14 cellular contexts compared by ENCODE assay signal in genomic region chr22:45689195-45689594, GRCh38. TPM values are rescaled to one million over a fixed set of nuclear protein-coding genes. Genes with fewer than 3 reads are reported as not detected.
A peak's percentile ranks its signal among the peaks of the same experiment; 100 is the strongest.
DNase-seq lines count a peak whose midpoint lies in the region; ATAC-seq and TF ChIP-seq lines count a peak whose summit lies in the region.
"Had no signal": no experiment of that assay in that cellular context is flagged by ENCODE, and none has a peak within 500 bp of the region (broad histone marks: within the 10 kb centered on the region; RNA-seq: fewer than 3 reads in every experiment).

No MANE protein-coding gene starts in this region.

- intact Hi-C loops in stomach (cut with DNase I; ENCODE audit: low total_unique reads): no loop called here

- no peaks in the 10 kb centered on the region for H3K9me3 ChIP-seq in CD4-positive, CD25-positive, alpha-beta regulatory T cell (ENCODE audit: control insufficient read depth in 2 of 2, low read length in 2 of 2)
- no peaks in the 10 kb centered on the region for H3K9me3 ChIP-seq in fibroblast of lung (ENCODE audit: control insufficient read depth, insufficient read depth, low read depth, low read length)
- H3K9me3 ChIP-seq in stomach: no peaks in the 10 kb centered on the region
- H3K9me3 ChIP-seq in suprapubic skin: no peaks in the 10 kb centered on the region

- TF ChIP-seq POLR2A in stomach (IDR thresholded peaks at IDR 0.05) (no peak), suprapubic skin (IDR thresholded peaks at IDR 0.05) (no peak)

- no peak for ATAC-seq in CD4-positive, CD25-positive, alpha-beta regulatory T cell (ENCODE audit: low read depth in 2 of 2)
- ATAC-seq in SK-N-SH treated with all-trans-retinoic acid at 6 μM for 48 hours: peak; percentile 14; the same call in 2 of the 3 replicates
- ATAC-seq in GM21367 (IDR thresholded peaks at IDR 0.05; ENCODE audit: unreplicated experiment): no peak
- ATAC-seq: activated naive CD4-positive, alpha-beta T cell treated with anti-CD3 and anti-CD28 coated beads, Interleukin-2, amount 50 U/mL, for 72 hours had no signal

- H3K27ac ChIP-seq in CD4-positive, CD25-positive, alpha-beta regulatory T cell (ENCODE audit: insufficient read depth, low read length, poor library complexity, severe bottlenecking): no peak overlapping the region
- H3K27ac ChIP-seq in fibroblast of lung (ENCODE audit: insufficient read depth, low read length) (peak overlapping the region; percentile 71), stomach (no peak overlapping the region), suprapubic skin (no peak overlapping the region)

- H3K9me3 Mint-ChIP-seq in CD4-positive, CD25-positive, alpha-beta regulatory T cell: no peaks in the 10 kb centered on the region
- H3K9me3 Mint-ChIP-seq in nephron progenitor cell: no peaks in the 10 kb centered on the region
- H3K9me3 Mint-ChIP-seq: activated naive CD4-positive, alpha-beta T cell treated with anti-CD3 and anti-CD28 coated beads, Interleukin-2, amount 50 U/mL, for 72 hours had no signal

- H3K4me3 Mint-ChIP-seq in CD4-positive, CD25-positive, alpha-beta regulatory T cell: no peak overlapping the region
- no peak overlapping the region for H3K4me3 Mint-ChIP-seq in nephron progenitor cell

- no peaks in the 10 kb centered on the region for H4K20me1 ChIP-seq in fibroblast of lung (ENCODE audit: control insufficient read depth, extremely low read depth, insufficient read depth, low read length)

- TF ChIP-seq CTCF in fibroblast of lung (conservative IDR thresholded peaks at IDR 0.05 in 1 of 2, IDR thresholded peaks at IDR 0.05 in 1 of 2; ENCODE audit: low read depth in 1 of 2, low read length in 2 of 2): no peak
- TF ChIP-seq CTCF in nephron progenitor cell (IDR thresholded peaks at IDR 0.05): no peak
- no peak for TF ChIP-seq CTCF in stomach (IDR thresholded peaks at IDR 0.05)
- TF ChIP-seq CTCF in suprapubic skin (IDR thresholded peaks at IDR 0.05): no peak

- DNase-seq in CD4-positive, CD25-positive, alpha-beta regulatory T cell: no peak
- DNase-seq in fibroblast of lung (ENCODE audit: low read depth in 2 of 2) (no peak), nephron progenitor cell (no peak), HK-2 (ENCODE audit: unreplicated experiment) (no peak), stomach (no peak), suprapubic skin (ENCODE audit: low spot score in 2 of 2) (no peak)
- DNase-seq: activated CD4-positive, alpha-beta T cell treated with anti-CD3 and anti-CD28 coated beads for 1 hour; AML-193; hypothalamus; NCI-H1105 treated with DMSO at 0.1 percent for 48 hours had no signal

- peaks cover 17% of the 10 kb centered on the region for H3K36me3 Mint-ChIP-seq in CD4-positive, CD25-positive, alpha-beta regulatory T cell
- peaks cover 55% of the 10 kb centered on the region for H3K36me3 Mint-ChIP-seq in nephron progenitor cell (ENCODE audit: low read depth)

- peak overlapping the region; percentile 82 for H3K4me2 ChIP-seq in fibroblast of lung (ENCODE audit: extremely low read depth, insufficient read depth, low read length)

- H3K27me3 ChIP-seq in CD4-positive, CD25-positive, alpha-beta regulatory T cell (ENCODE audit: control insufficient read depth, insufficient read depth, low read length): no peaks in the 10 kb centered on the region
- H3K27me3 ChIP-seq in fibroblast of lung (ENCODE audit: control insufficient read depth, insufficient read depth, low read length): no peaks in the 10 kb centered on the region
- no peaks in the 10 kb centered on the region for H3K27me3 ChIP-seq in stomach
- H3K27me3 ChIP-seq in suprapubic skin: no peaks in the 10 kb centered on the region

- H3K27me3 Mint-ChIP-seq in CD4-positive, CD25-positive, alpha-beta regulatory T cell: no peaks in the 10 kb centered on the region
- no peaks in the 10 kb centered on the region for H3K27me3 Mint-ChIP-seq in nephron progenitor cell (ENCODE audit: low read depth, poor library complexity)

- no peak overlapping the region for H3K9ac ChIP-seq in fibroblast of lung (ENCODE audit: insufficient read depth, low read length)

- H3K27ac Mint-ChIP-seq in CD4-positive, CD25-positive, alpha-beta regulatory T cell: peak overlapping the region in 2 of 3 donors; percentile 34 to 48
- peak overlapping the region; percentile 32 for H3K27ac Mint-ChIP-seq in nephron progenitor cell

- H3K4me1 ChIP-seq in CD4-positive, CD25-positive, alpha-beta regulatory T cell (ENCODE audit: control insufficient read depth, insufficient read depth, low read length, poor library complexity, severe bottlenecking): peaks cover 13% of the 10 kb centered on the region
- H3K4me1 ChIP-seq in fibroblast of lung (ENCODE audit: control insufficient read depth, extremely low read depth, insufficient read depth, low read length): peaks cover 29% of the 10 kb centered on the region
- H3K4me1 ChIP-seq in stomach: peaks cover 0 to 70% (median 31%) of the 10 kb centered on the region in 4 donors
- H3K4me1 ChIP-seq in suprapubic skin: peaks cover 20% of the 10 kb centered on the region

- H3K79me2 ChIP-seq in fibroblast of lung (ENCODE audit: control insufficient read depth, insufficient read depth, low read length): peaks cover 65% of the 10 kb centered on the region

- TF ChIP-seq EP300 in stomach (IDR thresholded peaks at IDR 0.05): no peak
- TF ChIP-seq EP300 in suprapubic skin (IDR thresholded peaks at IDR 0.05): no peak

- peaks cover 33 to 49% (median 34%) of the 10 kb centered on the region in 4 donors for H3K4me1 Mint-ChIP-seq in CD4-positive, CD25-positive, alpha-beta regulatory T cell
- H3K4me1 Mint-ChIP-seq in nephron progenitor cell: peaks cover 14% of the 10 kb centered on the region

- no peak overlapping the region for H2AFZ ChIP-seq in fibroblast of lung (ENCODE audit: low read length)

- peaks cover 32% of the 10 kb centered on the region for H3K36me3 ChIP-seq in CD4-positive, CD25-positive, alpha-beta regulatory T cell (ENCODE audit: control insufficient read depth, insufficient read depth, low read length)
- H3K36me3 ChIP-seq in fibroblast of lung (ENCODE audit: control insufficient read depth, insufficient read depth, low read length): peaks cover 6% of the 10 kb centered on the region
- H3K36me3 ChIP-seq in stomach: peaks cover 0 to 40% (median 34%) of the 10 kb centered on the region in 4 donors
- H3K36me3 ChIP-seq in suprapubic skin: peaks cover 25% of the 10 kb centered on the region

- no peak overlapping the region for H3K4me3 ChIP-seq in CD4-positive, CD25-positive, alpha-beta regulatory T cell (ENCODE audit: low read depth, low read length)
- no peak overlapping the region for H3K4me3 ChIP-seq in fibroblast of lung (replicated peaks in 1 of 4; ENCODE audit: control extremely low read depth in 1 of 4, insufficient read depth in 1 of 4, low read depth in 3 of 4, low read length in 4 of 4)
- no peak overlapping the region for H3K4me3 ChIP-seq in stomach
- H3K4me3 ChIP-seq in suprapubic skin: no peak overlapping the region
- H3K4me3 ChIP-seq: lung had no signal

TF ChIP-seq in SK-N-SH treated with all-trans-retinoic acid at 6 μM for 48 hours, 23 proteins besides CTCF, POLR2A, EP300 and RAD21:
- TF ChIP-seq OSR1 (CRISPR knock-in tag; IDR thresholded peaks at IDR 0.05) (no peak), ZFP3 (CRISPR knock-in tag; IDR thresholded peaks at IDR 0.05) (peak; percentile 7; the same call in 1 of the 2 replicates)

RNA-seq across cellular contexts. Expression of gene ATXN10, which starts 17.6 kb away (rescaled TPM):
- total RNA-seq in CD4-positive, CD25-positive, alpha-beta regulatory T cell: 61.7 TPM
- polyA plus RNA-seq in CD4-positive, CD25-positive, alpha-beta regulatory T cell: 100 to 1,000 TPM in 2 of 4 donors, 10 to 100 TPM in 2; 70.3 to 107 (median 90.6) TPM
- 155 and 164 TPM in 2 replicates for total RNA-seq in fibroblast of lung
- polyA plus RNA-seq in fibroblast of lung: 331 and 350 TPM in 2 replicates
- 161 and 192 TPM in 2 replicates for polyA plus RNA-seq in fibroblast of lung (2012)
- polyA minus RNA-seq in fibroblast of lung (ENCODE audit: low replicate concordance): 302 and 307 TPM in 2 replicates
- total RNA-seq in stomach: 100 to 1,000 TPM in 4 of 5 donors, 10 to 100 TPM in 1; 65.6 to 171 (median 125) TPM
- polyA plus RNA-seq in stomach: 10 to 100 TPM; 36.5 to 47.9 (median 43.8) TPM
- total RNA-seq in suprapubic skin: 10 to 100 TPM; 63.2 to 79.0 (median 68.8) TPM
